8 cellular contexts compared by ENCODE assay signal in the genomic region with DNA sequence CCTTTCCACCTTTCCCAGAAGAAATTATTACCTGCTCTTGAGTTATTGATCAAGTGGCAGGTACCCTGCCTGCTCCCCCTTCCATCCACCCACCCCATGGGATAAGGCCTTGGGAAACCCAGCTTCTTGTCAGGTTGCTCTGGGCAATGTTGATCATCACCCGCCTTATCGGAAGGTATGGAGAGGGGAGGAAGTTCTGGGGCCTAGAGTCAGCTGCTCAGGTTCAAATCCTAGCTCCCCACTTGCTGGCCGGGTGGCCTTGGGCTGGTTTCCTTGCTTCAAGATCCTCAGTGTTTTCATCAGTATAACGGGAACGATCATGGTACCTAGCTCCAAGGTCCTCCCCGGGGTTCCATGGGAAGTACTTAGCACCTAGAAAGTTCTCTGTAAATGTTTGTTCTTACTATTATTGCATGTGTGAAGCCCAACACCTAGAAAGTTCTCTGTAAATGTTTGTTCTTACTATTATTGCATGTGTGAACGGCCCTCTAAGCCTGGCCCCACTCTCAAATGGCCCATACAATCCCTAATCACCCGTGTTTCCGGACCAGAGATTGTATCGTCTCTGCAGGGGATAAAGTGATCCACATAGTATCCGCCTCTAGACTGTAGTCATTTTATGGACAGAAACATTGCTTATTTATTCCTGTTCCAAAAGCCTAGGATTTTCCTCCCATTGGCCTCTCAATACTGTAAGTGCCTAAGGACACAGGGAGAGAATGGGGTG. TPM values are rescaled to one million over a fixed set of nuclear protein-coding genes. Genes with fewer than 3 reads are reported as not detected.
DNase-seq lines count a peak whose midpoint lies in the region; ATAC-seq and TF ChIP-seq lines count a peak whose summit lies in the region.

No MANE protein-coding gene starts in this region.

- no peaks in the 10 kb centered on the region for H3K36me3 Mint-ChIP-seq in brain

- H3K4me1 ChIP-seq in A673 (ENCODE audit: insufficient read depth, low read length, poor library complexity, severe bottlenecking) (peaks cover 49% of the 10 kb centered on the region), HCT116 (ENCODE audit: control insufficient read depth in 1 of 2, insufficient read depth in 2 of 2, low read length in 2 of 2) (peaks cover 4 to 17% of the 10 kb centered on the region in 2 experiments; a peak in 3 of 4 replicates), mucosa of rectum (ENCODE audit: control insufficient read depth in 2 of 2, insufficient read depth in 2 of 2, low read length in 2 of 2) (peaks cover 4 to 13% of the 10 kb centered on the region in 2 donors)

- H3K79me2 ChIP-seq in HCT116 (ENCODE audit: insufficient read depth, low read length): no peaks in the 10 kb centered on the region

- H4K20me1 ChIP-seq in HCT116 (ENCODE audit: insufficient read depth): no peaks in the 10 kb centered on the region

- no peak overlapping the region for H2AFZ ChIP-seq in HCT116 (ENCODE audit: low read depth, low read length, poor library complexity, severe bottlenecking)

- H3K27ac Mint-ChIP-seq in brain: peak overlapping the region; percentile 80 to 91 (median 84)

- H3K27me3 Mint-ChIP-seq in brain: peaks cover 27% of the 10 kb centered on the region

- H3K36me3 ChIP-seq in A673 (ENCODE audit: insufficient read depth, low read length, poor library complexity, severe bottlenecking) (peaks cover 10% of the 10 kb centered on the region), HCT116 (ENCODE audit: control insufficient read depth in 1 of 2, insufficient read depth in 2 of 2, low read length in 2 of 2) (no peaks in the 10 kb centered on the region), mucosa of rectum (ENCODE audit: control insufficient read depth in 2 of 2, insufficient read depth in 2 of 2, low read length in 2 of 2) (no peaks in the 10 kb centered on the region)

- no peaks in the 10 kb centered on the region for H3K9me2 ChIP-seq in HCT116 (ENCODE audit: insufficient read depth)

- intact Hi-C loops in A673 (cut with micrococcal nuclease; ENCODE audit: unreplicated experiment): loop anchor here (2.0 to 10.0 kb wide), 3 partner anchors 64 to 174 kb away; no protein-coding TSS in a partner anchor
- intact Hi-C loops in HCT116 (cut with micrococcal nuclease): no loop called here

- no peak for TF ChIP-seq CTCF in A673 (conservative IDR thresholded peaks at IDR 0.05; ENCODE audit: low read depth, low read length)
- no peak for TF ChIP-seq CTCF in HCT116 (IDR thresholded peaks at IDR 0.05 in 2 of 3, conservative IDR thresholded peaks at IDR 0.05 in 1 of 3; ENCODE audit: borderline replicate concordance in 1 of 3, insufficient read depth in 1 of 3, low read depth in 2 of 3, low read length in 2 of 3)
- no peak for TF ChIP-seq CTCF in brain (conservative IDR thresholded peaks at IDR 0.05)

- BruUV-seq in A673 (replicated peaks; lab: Mats Ljungman, UMichigan): TSS peak; percentile 60
- TSS peak; percentile 59 for BruUV-seq in HCT116 (replicated peaks; lab: Mats Ljungman, UMichigan)

- peak overlapping the region; percentile 70 for H3K4me2 ChIP-seq in HCT116 (ENCODE audit: low read length)

- peak overlapping the region; percentile 54 for H3K9ac ChIP-seq in HCT116 (ENCODE audit: low read length)
- H3K9ac ChIP-seq in mucosa of rectum (ENCODE audit: low read depth in 1 of 2, low read length in 2 of 2): peak overlapping the region in 1 of 2 donors; percentile 38

- CTCF ChIA-PET in A673 (lab: Charles Lee): interaction anchor here (1.1 kb wide), 1 partner anchor 171 kb away, joined by 4 read pairs; no protein-coding TSS in a partner anchor
- CTCF ChIA-PET in HCT116 (lab: Charles Lee): interaction anchor here (2.0 kb wide), 1 partner anchor 171 kb away, joined by 5 read pairs; no protein-coding TSS in a partner anchor

- no peaks in the 10 kb centered on the region for H3K9me3 ChIP-seq in A673 (ENCODE audit: low read depth, low read length, poor library complexity, severe bottlenecking)
- no peaks in the 10 kb centered on the region for H3K9me3 ChIP-seq in HCT116 (ENCODE audit: control insufficient read depth in 1 of 2, insufficient read depth in 1 of 2, low read depth in 1 of 2, low read length in 2 of 2)
- H3K9me3 ChIP-seq in mucosa of rectum (ENCODE audit: control insufficient read depth in 2 of 2, low read length in 2 of 2): no peaks in the 10 kb centered on the region

- no peaks in the 10 kb centered on the region for H3K9me3 Mint-ChIP-seq in brain

- H3K4me3 ChIP-seq in A673 (ENCODE audit: low read depth, low read length, poor library complexity, severe bottlenecking) (peak overlapping the region; percentile 64), HCT116 (replicated peaks in 1 of 2; ENCODE audit: low read depth in 1 of 2, low read length in 2 of 2) (peak overlapping the region; percentile 35 to 57), mucosa of rectum (ENCODE audit: low read length in 2 of 2) (peak overlapping the region; percentile 47 to 48)

- RAD21 ChIA-PET in HCT116 (lab: Charles Lee; ENCODE audit: low non-redundant PET in 1 of 2, low total read pairs in 2 of 2, uncharacterized antibody in 2 of 2, unreplicated experiment in 2 of 2): no interaction called here

- peak overlapping the region; percentile 98 for H3K27ac ChIP-seq in A673 (ENCODE audit: low read depth, low read length, poor library complexity, severe bottlenecking)
- peak overlapping the region; percentile 43; the same call in 1 of the 2 replicates for H3K27ac ChIP-seq in HCT116 (ENCODE audit: low read depth, low read length)
- H3K27ac ChIP-seq in mucosa of rectum (ENCODE audit: low read depth in 2 of 2, low read length in 2 of 2): peak overlapping the region in 1 of 2 donors; percentile 38

- H3K27me3 ChIP-seq in A673 (replicated peaks; ENCODE audit: insufficient read depth, low read depth, low read length, poor library complexity): no peaks in the 10 kb centered on the region
- no peaks in the 10 kb centered on the region for H3K27me3 ChIP-seq in HCT116 (ENCODE audit: insufficient read depth, low read length)
- H3K27me3 ChIP-seq in mucosa of rectum (ENCODE audit: control insufficient read depth in 2 of 2, insufficient read depth in 2 of 2, low read length in 2 of 2): peaks cover 2 to 18% of the 10 kb centered on the region in 2 donors

- no peak for TF ChIP-seq RAD21 in HCT116 (IDR thresholded peaks at IDR 0.05; ENCODE audit: low read depth)

- DNase-seq in A673 (ENCODE audit: low spot score) (peak; percentile 94), HCT116 (ENCODE audit: low read depth, low spot score) (no peak), AG20443 (ENCODE audit: low spot score) (no peak), NCI-H2029 treated with DMSO at 0.1 percent for 48 hours (lab: John Stamatoyannopoulos, UW) (no peak)

- H3K4me3 Mint-ChIP-seq in brain: peak overlapping the region; percentile 85 to 90 (median 89)

- POLR2A ChIA-PET in A673 (lab: Charles Lee; ENCODE audit: low non-redundant PET): no interaction called here
- POLR2A ChIA-PET in HCT116 (lab: Charles Lee): interaction anchor here (1.1 kb wide), 1 partner anchor 12 kb away, joined by 4 read pairs; no protein-coding TSS in a partner anchor

- peaks cover 66% of the 10 kb centered on the region for H3K4me1 Mint-ChIP-seq in brain

- ATAC-seq in HCT116 (no peak), GM18520 (IDR thresholded peaks at IDR 0.05; ENCODE audit: unreplicated experiment) (no peak), HG02678 (IDR thresholded peaks at IDR 0.05; ENCODE audit: unreplicated experiment) (no peak)

- TF ChIP-seq POLR2A in HCT116 (IDR thresholded peaks at IDR 0.05; ENCODE audit: borderline replicate concordance, extremely low read depth, insufficient read depth, insufficient read length): no peak

TF ChIP-seq in HCT116, 20 proteins besides CTCF, POLR2A, EP300 and RAD21 (continues in another document):
- no peak for TF ChIP-seq JUND (IDR thresholded peaks at IDR 0.05)
- TF ChIP-seq FOSL1 (IDR thresholded peaks at IDR 0.05; ENCODE audit: low read depth): no peak
- TF ChIP-seq, protein P1, sequence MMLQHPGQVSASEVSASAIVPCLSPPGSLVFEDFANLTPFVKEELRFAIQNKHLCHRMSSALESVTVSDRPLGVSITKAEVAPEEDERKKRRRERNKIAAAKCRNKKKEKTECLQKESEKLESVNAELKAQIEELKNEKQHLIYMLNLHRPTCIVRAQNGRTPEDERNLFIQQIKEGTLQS (IDR thresholded peaks at IDR 0.05): no peak
- no peak for TF ChIP-seq SIN3A (IDR thresholded peaks at IDR 0.05; ENCODE audit: low read depth)
- TF ChIP-seq ZFX (IDR thresholded peaks at IDR 0.05): no peak
- TF ChIP-seq TCF7L2 (IDR thresholded peaks at IDR 0.05; ENCODE audit: borderline replicate concordance, extremely low read depth, insufficient read depth, insufficient read length): no peak
- TF ChIP-seq SP1 (IDR thresholded peaks at IDR 0.05; ENCODE audit: low read depth): no peak
- TF ChIP-seq YY1 (IDR thresholded peaks at IDR 0.05; ENCODE audit: extremely low read depth, insufficient replicate concordance, low read depth, low read length): no peak
- TF ChIP-seq, protein P2, sequence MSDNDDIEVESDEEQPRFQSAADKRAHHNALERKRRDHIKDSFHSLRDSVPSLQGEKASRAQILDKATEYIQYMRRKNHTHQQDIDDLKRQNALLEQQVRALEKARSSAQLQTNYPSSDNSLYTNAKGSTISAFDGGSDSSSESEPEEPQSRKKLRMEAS (IDR thresholded peaks at IDR 0.05): no peak
- no peak for TF ChIP-seq ELF1 (IDR thresholded peaks at IDR 0.05; ENCODE audit: borderline replicate concordance, low read depth)
- no peak for TF ChIP-seq EZH2 (IDR thresholded peaks at IDR 0.05)
- TF ChIP-seq CEBPB (IDR thresholded peaks at IDR 0.05; ENCODE audit: low read depth): no peak
- TF ChIP-seq, protein P3, sequence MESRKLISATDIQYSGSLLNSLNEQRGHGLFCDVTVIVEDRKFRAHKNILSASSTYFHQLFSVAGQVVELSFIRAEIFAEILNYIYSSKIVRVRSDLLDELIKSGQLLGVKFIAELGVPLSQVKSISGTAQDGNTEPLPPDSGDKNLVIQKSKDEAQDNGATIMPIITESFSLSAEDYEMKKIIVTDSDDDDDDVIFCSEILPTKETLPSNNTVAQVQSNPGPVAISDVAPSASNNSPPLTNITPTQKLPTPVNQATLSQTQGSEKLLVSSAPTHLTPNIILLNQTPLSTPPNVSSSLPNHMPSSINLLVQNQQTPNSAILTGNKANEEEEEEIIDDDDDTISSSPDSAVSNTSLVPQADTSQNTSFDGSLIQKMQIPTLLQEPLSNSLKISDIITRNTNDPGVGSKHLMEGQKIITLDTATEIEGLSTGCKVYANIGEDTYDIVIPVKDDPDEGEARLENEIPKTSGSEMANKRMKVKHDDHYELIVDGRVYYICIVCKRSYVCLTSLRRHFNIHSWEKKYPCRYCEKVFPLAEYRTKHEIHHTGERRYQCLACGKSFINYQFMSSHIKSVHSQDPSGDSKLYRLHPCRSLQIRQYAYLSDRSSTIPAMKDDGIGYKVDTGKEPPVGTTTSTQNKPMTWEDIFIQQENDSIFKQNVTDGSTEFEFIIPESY (IDR thresholded peaks at IDR 0.05; ENCODE audit: extremely low read depth, insufficient replicate concordance, low read length): no peak
- TF ChIP-seq EZH2phosphoT487 (IDR thresholded peaks at IDR 0.05; ENCODE audit: borderline replicate concordance): no peak

RNA-seq across cellular contexts. Expression of a gene that starts 1.1 kb away (rescaled TPM):
- total RNA-seq in A673 (2021): 145 and 174 TPM in 2 replicates
- total RNA-seq in HCT116 (2021; ENCODE audit: unreplicated experiment): 6.1 TPM
- polyA plus RNA-seq in HCT116 (2012): 4.1 and 4.3 TPM in 2 replicates
- polyA plus RNA-seq in brain (ENCODE audit: insufficient read depth, low read depth, low replicate concordance): 64.3 TPM

Comparison
In these comparisons a context has a peak if more than half of its experiments do, and no peak if none do; other contexts are left out.
1. RNA of a gene that starts 1.1 kb away (total RNA-seq): 145 to 174 TPM in A673; 6.1 TPM in HCT116 (single experiment); every median in the first group is over 10 times any median in the second.
2. Peak in every context shown above with its lines, with median percentiles within 50 percentile points of each other: H3K4me3 ChIP-seq.